In the genomic region with DNA sequence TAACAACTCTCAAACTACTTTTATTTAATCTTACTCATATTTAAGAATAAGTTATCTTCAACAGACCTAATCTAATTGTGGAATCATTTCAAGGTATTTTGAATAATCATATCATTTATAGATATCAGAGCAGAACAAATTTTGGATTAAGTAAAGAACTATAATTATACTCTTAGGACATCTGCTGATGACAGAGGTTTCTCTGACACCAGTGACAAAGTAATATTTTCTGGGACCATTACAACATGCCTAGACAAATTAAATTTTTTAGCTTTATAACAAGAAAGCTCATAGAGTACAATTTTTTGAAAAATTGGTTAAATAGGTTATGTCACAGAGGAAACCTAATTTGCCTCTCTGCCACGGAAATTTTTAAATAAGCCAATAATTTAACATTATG, we compare ENCODE assay signal across 29 cellular contexts. TPM values are rescaled to one million over a fixed set of nuclear protein-coding genes. Genes with fewer than 3 reads are reported as not detected.
"Had no signal": no experiment of that assay in that cellular context is flagged by ENCODE, and none has a peak within 500 bp of the region (broad histone marks: within the 10 kb centered on the region; RNA-seq: fewer than 3 reads in every experiment).

No MANE protein-coding gene starts in this region.

- H3K36me3 ChIP-seq: colonic mucosa, gastrocnemius medialis had no signal

- H3K27ac ChIP-seq: colonic mucosa, coronary artery, dorsolateral prefrontal cortex, epithelial cell of prostate, esophagus muscularis mucosa, esophagus squamous epithelium, foreskin keratinocyte, gastrocnemius medialis, gastroesophageal sphincter, heart right ventricle, hepatocyte had no signal

- H3K4me3 ChIP-seq: colonic mucosa, coronary artery, dorsolateral prefrontal cortex, esophagus muscularis mucosa, esophagus squamous epithelium, gastrocnemius medialis, gastroesophageal sphincter, heart right ventricle, hepatocyte had no signal

- H3K27me3 ChIP-seq: colonic mucosa, dorsolateral prefrontal cortex, esophagus muscularis mucosa, esophagus squamous epithelium, foreskin keratinocyte, gastrocnemius medialis, gastroesophageal sphincter, heart right ventricle, hepatocyte had no signal

- FAIRE-seq: colon, endometrium, endothelial cell of umbilical vein, frontal cortex had no signal

- H3K4me2 ChIP-seq: hepatocyte had no signal

- H2AFZ ChIP-seq: hepatocyte had no signal

- H3K4me1 ChIP-seq: colonic mucosa, esophagus muscularis mucosa, esophagus squamous epithelium, foreskin keratinocyte, gastroesophageal sphincter, heart right ventricle had no signal

- ATAC-seq: effector memory CD8-positive, alpha-beta T cell; esophagus mucosa; foreskin keratinocyte; gastrocnemius medialis; gastroesophageal sphincter had no signal

- DNase-seq: colonic mucosa; cortex of kidney; dermis blood vessel endothelial cell; dorsolateral prefrontal cortex; effector CD4-positive, alpha-beta T cell; effector CD8-positive, alpha-beta T cell; effector memory CD4-positive, alpha-beta T cell; effector memory CD8-positive, alpha-beta T cell; endodermal cell; erythroblast; esophagus squamous epithelium; foreskin fibroblast; foreskin keratinocyte; foreskin melanocyte; gastrocnemius medialis; glutamatergic neuron; head of caudate nucleus; heart right ventricle had no signal

- H3K9me3 ChIP-seq: colonic mucosa, esophagus squamous epithelium, gastrocnemius medialis had no signal

RNA-seq across cellular contexts. Expression of gene MYLK3, which starts 52.4 kb away (rescaled TPM):
- total RNA-seq: endothelial cell of umbilical vein, epithelial cell of proximal tubule had no signal
- polyA plus RNA-seq: endothelial cell of umbilical vein, foreskin keratinocyte had no signal
